19 cellular contexts compared by ENCODE assay signal in the genomic region with DNA sequence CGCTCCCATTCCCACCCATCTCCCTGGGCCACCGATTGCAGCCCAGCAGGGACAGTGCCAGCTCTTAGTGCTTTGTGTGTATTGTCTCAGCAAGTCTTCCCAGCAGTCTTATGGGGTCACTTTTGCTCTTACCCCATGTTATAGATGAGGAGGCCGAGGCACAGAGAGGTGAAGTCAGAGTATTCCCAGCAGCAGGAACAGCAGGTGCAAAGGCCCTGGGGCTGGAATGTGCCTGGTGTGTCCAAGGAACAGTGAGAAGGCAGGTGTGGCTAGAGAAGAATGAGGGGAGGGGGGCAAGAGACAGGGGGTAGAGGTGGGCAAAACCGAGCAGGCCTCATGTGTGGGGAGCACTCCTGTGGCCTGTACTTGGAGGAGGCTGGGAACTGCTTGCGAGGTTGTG.
"Had no signal": no experiment of that assay in that cellular context is flagged by ENCODE, and none has a peak within 500 bp of the region (broad histone marks: within the 10 kb centered on the region; RNA-seq: fewer than 3 reads in every experiment).

No MANE protein-coding gene starts in this region.

- H3K27ac ChIP-seq: epithelial cell of prostate, ovary, prostate gland had no signal

- H3K36me3 ChIP-seq: heart right ventricle, ovary, prostate gland, thoracic aorta, upper lobe of left lung had no signal

- H3K36me3 Mint-ChIP-seq: memory B cell had no signal

- H3K27ac Mint-ChIP-seq: activated naive CD4-positive, alpha-beta T cell treated with anti-CD3 and anti-CD28 coated beads for 36 hours; memory B cell had no signal

- H3K27me3 ChIP-seq: heart right ventricle, ovary, spleen, upper lobe of left lung had no signal

- H3K4me1 ChIP-seq: prostate gland had no signal

- DNase-seq: activated naive CD4-positive, alpha-beta T cell treated with anti-CD3 and anti-CD28 coated beads for 36 hours; activated T-cell treated with anti-CD3 and anti-CD28 coated beads, Interleukin-2, amount 50 U/mL, for 48 hours; amygdala; cerebellar nuclear complex; heart right ventricle; ovary; spleen; stimulated activated CD4-positive, alpha-beta T cell treated with anti-CD3 and anti-CD28 coated beads, Interleukin-4, amount 100 ng/mL, for 1 hour; stimulated activated naive CD4-positive, alpha-beta T cell treated with Interleukin-2 at 50 U/mL for 16 hours; T-helper 1 cell; T-helper 9 cell; upper lobe of left lung had no signal

- H3K4me3 Mint-ChIP-seq: activated naive CD4-positive, alpha-beta T cell treated with anti-CD3 and anti-CD28 coated beads for 36 hours; memory B cell had no signal

- H3K4me3 ChIP-seq: coronary artery, heart right ventricle, mucosa of descending colon, ovary, prostate gland, spleen, thoracic aorta, upper lobe of left lung had no signal

- H3K9me3 Mint-ChIP-seq: activated naive CD4-positive, alpha-beta T cell treated with anti-CD3 and anti-CD28 coated beads for 36 hours; memory B cell had no signal

- FAIRE-seq: keratinocyte had no signal

- ATAC-seq: heart right ventricle had no signal

- H3K9me3 ChIP-seq: heart right ventricle, mucosa of descending colon, ovary, prostate gland, spleen, thoracic aorta, upper lobe of left lung had no signal

- H3K27me3 Mint-ChIP-seq: memory B cell had no signal

- H3K4me1 Mint-ChIP-seq: memory B cell had no signal
